In the genomic region with DNA sequence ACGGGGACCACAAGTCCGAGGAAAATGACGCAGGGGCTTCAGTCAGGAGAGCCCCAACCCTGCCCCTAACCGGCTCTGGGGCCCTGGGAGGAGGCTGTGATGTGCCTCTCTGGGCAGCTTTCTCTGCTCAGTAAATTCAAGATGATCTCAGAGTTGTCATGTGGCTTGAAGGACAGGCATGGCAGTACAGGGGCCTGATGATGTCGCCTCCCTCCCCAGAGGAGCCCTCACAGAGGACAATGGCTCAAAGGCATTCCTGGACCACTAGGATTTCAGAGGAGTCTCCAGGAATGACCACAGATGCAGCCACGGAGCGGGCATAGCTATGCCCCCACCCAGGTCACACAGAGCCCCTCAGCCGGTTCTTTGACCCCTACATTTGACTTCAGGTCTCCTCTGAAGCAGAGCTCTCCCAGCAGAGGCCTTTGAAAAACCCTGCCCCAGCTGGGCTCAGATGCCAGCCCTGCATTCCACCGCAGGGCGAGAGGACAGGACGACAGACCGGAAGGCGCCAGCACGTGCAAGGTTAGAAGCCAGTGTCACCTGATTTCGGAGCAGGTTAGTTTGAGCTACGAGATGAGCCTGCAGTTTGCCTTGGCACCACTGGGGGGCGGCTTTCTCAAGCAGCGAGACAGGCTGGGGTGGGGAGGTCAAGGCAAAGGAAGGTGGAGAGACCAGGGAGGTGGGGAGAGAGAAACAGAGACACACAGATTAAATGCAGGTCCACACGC, we compare ENCODE assay signal across 8 cellular contexts.
DNase-seq lines count a peak whose midpoint lies in the region; ATAC-seq and TF ChIP-seq lines count a peak whose summit lies in the region.

No MANE protein-coding gene starts in this region.

- H3K27ac ChIP-seq in 22Rv1, result no peak overlapping the region

- H3K4me3 ChIP-seq in LNCaP clone FGC (ENCODE audit: low read depth, low read length), result no peak overlapping the region

- DNase-seq in LNCaP clone FGC (ENCODE audit: low read depth), result peak; percentile 54
- peak; percentile 52 to 62 for DNase-seq in activated CD4-positive, alpha-beta T cell treated with anti-CD3 and anti-CD28 coated beads for 24 hours (ENCODE audit: low read depth in 2 of 2)
- DNase-seq in central memory CD4-positive, alpha-beta T cell, result peak; percentile 57
- peak; percentile 91 for DNase-seq in left kidney (ENCODE audit: low read depth, low spot score)
- peak; percentile 69 for DNase-seq in stimulated activated CD4-positive, alpha-beta T cell treated with anti-CD3 and anti-CD28 coated beads, Interleukin-4, amount 100 ng/mL, for 48 hours (ENCODE audit: low read depth in 2 of 2)

- no peak for ATAC-seq in HG03025 (IDR thresholded peaks at IDR 0.05; ENCODE audit: low FRiP score, unreplicated experiment)

- peak; percentile 71 for TF ChIP-seq CTCF in 22Rv1 (IDR thresholded peaks at IDR 0.05)
- peak; percentile 91 for TF ChIP-seq CTCF in GM12872 (IDR thresholded peaks at IDR 0.05; ENCODE audit: insufficient read depth, low read depth, low read length)
- TF ChIP-seq CTCF in LNCaP clone FGC (IDR thresholded peaks at IDR 0.05; ENCODE audit: control insufficient read depth, extremely low read depth, insufficient read depth), result peak; percentile 87
